Comparison of ENCODE assay signal across 9 cellular contexts in the genomic region with DNA sequence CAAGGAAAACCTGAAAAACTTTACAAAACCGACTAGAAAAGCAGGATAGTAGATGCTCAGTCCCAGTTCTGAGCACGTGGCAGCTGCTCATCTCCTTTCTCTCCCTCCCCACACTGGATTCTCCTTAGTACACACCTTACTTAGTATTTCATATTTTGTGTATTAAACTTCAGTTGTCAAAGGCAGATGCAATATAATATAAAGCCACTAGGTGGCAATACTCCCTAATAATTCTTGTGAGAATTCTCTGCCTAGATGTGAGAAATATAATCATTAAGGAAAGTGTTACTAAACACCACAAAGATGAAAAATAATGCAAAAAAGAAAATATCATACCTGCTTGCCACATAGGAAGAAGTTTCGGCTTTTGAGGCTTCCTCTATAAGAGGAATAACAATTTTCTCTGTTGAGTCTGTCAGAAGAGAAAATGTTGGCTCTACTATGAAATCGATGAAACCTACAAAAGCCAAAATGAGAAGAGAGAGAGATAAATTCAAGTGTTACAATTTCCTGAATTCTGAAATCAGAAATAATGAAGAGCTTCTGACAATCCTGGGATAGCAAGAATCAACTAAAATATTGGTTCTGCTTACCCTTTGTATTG.
A peak's percentile ranks its signal among the peaks of the same experiment; 100 is the strongest.
DNase-seq lines count a peak whose midpoint lies in the region; ATAC-seq and FAIRE-seq lines count a peak whose summit lies in the region.
"Had no signal": no experiment of that assay in that cellular context is flagged by ENCODE, and none has a peak within 500 bp of the region (broad histone marks: within the 10 kb centered on the region; RNA-seq: fewer than 3 reads in every experiment).

No MANE protein-coding gene starts in this region.

- H3K27ac Mint-ChIP-seq in stimulated activated naive B cell treated with anti-CD40 and anti-IgM and Interleukin-4, amounts not matched to agents 10 μg/mL and 1 μg/mL and 100 μg/mL, for 72 hours, result no peak overlapping the region

- DNase-seq in GM18507 (ENCODE audit: extremely low spot score, insufficient read length, low read depth) (no peak), NCI-H774 (lab: John Stamatoyannopoulos, UW) (peak; percentile 42), medulla oblongata (ENCODE audit: extremely low spot score) (peak; percentile 78), epidermal melanocyte (ENCODE audit: insufficient read length, low spot score) (no peak)
- DNase-seq in stimulated activated naive B cell treated with anti-CD40 and anti-IgM and Interleukin-4, amounts not matched to agents 10 μg/mL and 1 μg/mL and 100 μg/mL, for 72 hours, result no peak

- H3K27me3 Mint-ChIP-seq in stimulated activated naive B cell treated with anti-CD40 and anti-IgM and Interleukin-4, amounts not matched to agents 10 μg/mL and 1 μg/mL and 100 μg/mL, for 72 hours, result peaks cover 11 to 16% of the 10 kb centered on the region in 2 donors

- peaks cover 6% of the 10 kb centered on the region in 2 donors for H3K9me3 Mint-ChIP-seq in stimulated activated naive B cell treated with anti-CD40 and anti-IgM and Interleukin-4, amounts not matched to agents 10 μg/mL and 1 μg/mL and 100 μg/mL, for 72 hours

- ATAC-seq in HG03442 (IDR thresholded peaks at IDR 0.05; ENCODE audit: unreplicated experiment), result peak; percentile 83
- ATAC-seq in stimulated activated naive B cell treated with anti-CD40 and anti-IgM and Interleukin-4, amounts not matched to agents 10 μg/mL and 1 μg/mL and 100 μg/mL, for 72 hours (replicated peaks), result no peak

- peaks cover 2 to 4% of the 10 kb centered on the region in 2 donors for H3K36me3 Mint-ChIP-seq in stimulated activated naive B cell treated with anti-CD40 and anti-IgM and Interleukin-4, amounts not matched to agents 10 μg/mL and 1 μg/mL and 100 μg/mL, for 72 hours

- H3K36me3 ChIP-seq in ACC112 (ENCODE audit: insufficient read depth, low read length), result no peaks in the 10 kb centered on the region

- no peaks in the 10 kb centered on the region for H3K4me1 Mint-ChIP-seq in stimulated activated naive B cell treated with anti-CD40 and anti-IgM and Interleukin-4, amounts not matched to agents 10 μg/mL and 1 μg/mL and 100 μg/mL, for 72 hours
- H3K4me1 Mint-ChIP-seq: central memory CD8-positive, alpha-beta T cell had no signal

- H3K4me3 Mint-ChIP-seq in stimulated activated naive B cell treated with anti-CD40 and anti-IgM and Interleukin-4, amounts not matched to agents 10 μg/mL and 1 μg/mL and 100 μg/mL, for 72 hours, result no peak overlapping the region
- H3K4me3 Mint-ChIP-seq: central memory CD8-positive, alpha-beta T cell had no signal

- peak; percentile 15 for FAIRE-seq in GM18507 (lab: Jason Lieb, UNC)
- peak; percentile 60 for FAIRE-seq in colon (lab: Jason Lieb, UNC)

- H3K4me1 ChIP-seq in ACC112 (ENCODE audit: control insufficient read depth, insufficient read depth, low read length, unreplicated experiment), result no peaks in the 10 kb centered on the region

- peak overlapping the region; percentile 10 for H2AFZ ChIP-seq in ACC112 (ENCODE audit: low read length, unreplicated experiment)

- no peak overlapping the region for H3K4me3 ChIP-seq in ACC112 (ENCODE audit: low read depth, low read length)

- no peaks in the 10 kb centered on the region for H3K79me2 ChIP-seq in ACC112 (ENCODE audit: control insufficient read depth, insufficient read depth, low read length, unreplicated experiment)

- no peak overlapping the region for H3K27ac ChIP-seq in ACC112 (ENCODE audit: low read depth, low read length)

- no peaks in the 10 kb centered on the region for H3K27me3 ChIP-seq in ACC112 (ENCODE audit: insufficient read depth, low read length)

Comparison
In these comparisons a context has a peak if more than half of its experiments do, and no peak if none do; other contexts are left out.
1. DNase-seq: peak in NCI-H774 (single experiment) and medulla oblongata (single experiment); none in GM18507 (single experiment), epidermal melanocyte (single experiment) and stimulated activated naive B cell treated with anti-CD40 and anti-IgM and Interleukin-4, amounts not matched to agents 10 μg/mL and 1 μg/mL and 100 μg/mL, for 72 hours (single experiment).